In the genomic region with DNA sequence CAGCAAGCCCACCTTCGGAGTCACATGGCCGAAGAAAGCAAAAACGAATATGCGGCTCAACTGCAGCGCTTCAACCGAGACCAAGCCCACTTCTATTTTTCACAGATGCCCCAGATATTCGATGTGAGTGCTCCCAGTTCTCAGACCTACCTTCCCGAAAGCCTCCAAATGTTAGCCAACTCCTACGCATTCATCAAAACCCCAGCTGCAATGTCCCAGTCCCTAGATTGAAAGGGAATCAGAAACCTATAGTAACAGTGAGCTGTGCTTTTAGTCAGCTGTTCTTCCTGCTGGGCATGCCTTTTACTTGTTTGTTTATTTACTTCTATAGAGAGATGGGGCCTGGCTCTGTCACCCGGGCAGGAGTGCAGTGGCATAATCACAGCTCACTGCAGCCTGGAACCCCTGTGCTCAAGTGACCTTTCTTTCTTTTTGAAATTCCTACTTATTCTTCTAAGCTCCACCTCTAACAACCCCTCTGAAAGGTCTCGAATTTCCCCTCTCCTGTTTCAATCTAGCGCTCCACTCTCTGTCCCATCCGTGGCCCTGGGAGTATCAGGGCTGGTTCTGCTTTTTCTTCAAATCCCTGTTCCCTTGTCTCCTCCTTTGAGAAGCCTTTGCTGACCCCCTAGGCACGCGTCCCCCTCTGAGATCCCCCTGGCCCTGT, we compare ENCODE assay signal across 10 cellular contexts. TPM values are rescaled to one million over a fixed set of nuclear protein-coding genes. Genes with fewer than 3 reads are reported as not detected.
DNase-seq lines count a peak whose midpoint lies in the region; ATAC-seq, FAIRE-seq and TF ChIP-seq lines count a peak whose summit lies in the region.
"Had no signal": no experiment of that assay in that cellular context is flagged by ENCODE, and none has a peak within 500 bp of the region (broad histone marks: within the 10 kb centered on the region; RNA-seq: fewer than 3 reads in every experiment).

No MANE protein-coding gene starts in this region.

- no peak overlapping the region for H2AFZ ChIP-seq in H1 (ENCODE audit: low read length)
- H2AFZ ChIP-seq in neural progenitor cell (replicated peaks): no peak overlapping the region

- H3K27ac ChIP-seq in A673 (ENCODE audit: low read depth, low read length, poor library complexity, severe bottlenecking) (peak overlapping the region; percentile 87), H1 (ENCODE audit: low read depth, low read length) (peak overlapping the region; percentile 22; the same call in 1 of the 2 replicates), neural progenitor cell (peak overlapping the region; percentile 92)

- no peak overlapping the region for H2AK5ac ChIP-seq in H1 (ENCODE audit: low read depth, low read length)

- H3K4me3 Mint-ChIP-seq in HFFc6: peak overlapping the region; percentile 82
- H3K4me3 Mint-ChIP-seq in neural progenitor cell: peak overlapping the region; percentile 72

- no peak for FAIRE-seq in H1 (lab: Jason Lieb, UNC)

- DNase-seq in A673 (ENCODE audit: low spot score) (peak; percentile 25), HFFc6 (peak; percentile 31), H1 (ENCODE audit: low read depth in 1 of 2, low spot score in 2 of 2) (no peak), neural progenitor cell (ENCODE audit: low spot score) (peak; percentile 77), COLO829 (ENCODE audit: low spot score) (no peak), globus pallidus (ENCODE audit: low spot score) (no peak)
- DNase-seq: activated effector memory CD4-positive, alpha-beta T cell treated with Interleukin-2 at 50 U/mL for 16 hours; DMS153 had no signal

- intact Hi-C loops in A673 (cut with micrococcal nuclease; ENCODE audit: unreplicated experiment): no loop called here

- ATAC-seq in HG02642 (IDR thresholded peaks at IDR 0.05; ENCODE audit: poor library complexity, unreplicated experiment): no peak
- ATAC-seq in GM18519 (IDR thresholded peaks at IDR 0.05; ENCODE audit: low FRiP score, unreplicated experiment): no peak

- no TSS peak for BruUV-seq in A673 (replicated peaks; lab: Mats Ljungman, UMichigan)

- H3K4me1 Mint-ChIP-seq in HFFc6 (ENCODE audit: low read depth) (peaks cover 54% of the 10 kb centered on the region), neural progenitor cell (peaks cover 41% of the 10 kb centered on the region)

- no peak overlapping the region for H3K23ac ChIP-seq in H1 (ENCODE audit: insufficient read length)

- no peak overlapping the region for H2BK12ac ChIP-seq in H1 (ENCODE audit: low read depth, low read length)

- H3K27me3 ChIP-seq in A673 (replicated peaks; ENCODE audit: insufficient read depth, low read depth, low read length, poor library complexity) (no peaks in the 10 kb centered on the region), H1 (replicated peaks in 1 of 4; ENCODE audit: control insufficient read depth in 3 of 4, extremely low read depth in 1 of 4, insufficient read depth in 3 of 4, low read length in 3 of 4) (no peaks in the 10 kb centered on the region), neural progenitor cell (no peaks in the 10 kb centered on the region)

- peaks cover 49% of the 10 kb centered on the region for H3F3A ChIP-seq in neural progenitor cell (ENCODE audit: low read depth)

- POLR2A ChIA-PET in A673 (lab: Charles Lee; ENCODE audit: low non-redundant PET) (no interaction called here), H1 (lab: Charles Lee; ENCODE audit: partially characterized antibody) (interaction anchor here (0.8 to 9.7 kb wide), 4 partner anchors 8 to 320 kb away, joined by 3 to 110 read pairs (median 4); no protein-coding TSS in a partner anchor)

- H3K4me1 ChIP-seq in A673 (ENCODE audit: insufficient read depth, low read length, poor library complexity, severe bottlenecking) (peaks cover 33% of the 10 kb centered on the region), H1 (replicated peaks in 1 of 4; ENCODE audit: control insufficient read depth in 3 of 4, insufficient read depth in 4 of 4, low read length in 3 of 4) (peaks cover 0 to 20% (median 14%) of the 10 kb centered on the region in 4 experiments; a peak in 6 of 7 replicates), neural progenitor cell (peaks cover 43% of the 10 kb centered on the region)

- TF ChIP-seq CTCF in A673 (conservative IDR thresholded peaks at IDR 0.05; ENCODE audit: low read depth, low read length): no peak
- TF ChIP-seq CTCF in HFFc6 (IDR thresholded peaks at IDR 0.05): no peak
- no peak for TF ChIP-seq CTCF in H1 (IDR thresholded peaks at IDR 0.05; ENCODE audit: control extremely low read depth in 1 of 3, insufficient read depth in 1 of 3, low read depth in 1 of 3, low read length in 3 of 3)
- TF ChIP-seq CTCF in neural progenitor cell (IDR thresholded peaks at IDR 0.05): no peak

- peaks cover 14% of the 10 kb centered on the region for H3K23me2 ChIP-seq in H1 (ENCODE audit: low read depth, low read length)

- H4K8ac ChIP-seq in H1 (ENCODE audit: extremely low read depth, insufficient read depth, low read length): no peak overlapping the region

- H3K9me3 Mint-ChIP-seq in HFFc6: no peaks in the 10 kb centered on the region
- H3K9me3 Mint-ChIP-seq in neural progenitor cell: no peaks in the 10 kb centered on the region

- no peak overlapping the region for H3K56ac ChIP-seq in H1 (replicated peaks; ENCODE audit: insufficient read length, low read depth, low read length)

- H3K36me3 ChIP-seq in A673 (ENCODE audit: insufficient read depth, low read length, poor library complexity, severe bottlenecking): peaks cover 64% of the 10 kb centered on the region
- H3K36me3 ChIP-seq in H1 (ENCODE audit: control insufficient read depth in 2 of 4, insufficient read depth in 4 of 4, low read length in 3 of 4): peaks cover 20 to 64% (median 36%) of the 10 kb centered on the region in 4 experiments
- H3K36me3 ChIP-seq in neural progenitor cell: peaks cover 3% of the 10 kb centered on the region

- CTCF ChIA-PET in A673 (lab: Charles Lee): interaction anchor here (1.2 kb wide), 1 partner anchor 119 kb away, joined by 4 read pairs; no protein-coding TSS in a partner anchor
- CTCF ChIA-PET in H1 (lab: Charles Lee; ENCODE audit: partially characterized antibody): interaction anchor here (1.1 kb wide), 1 partner anchor 28 kb away, joined by 3 read pairs; no protein-coding TSS in a partner anchor

- H3K9me3 ChIP-seq in A673 (ENCODE audit: low read depth, low read length, poor library complexity, severe bottlenecking) (no peaks in the 10 kb centered on the region), H1 (ENCODE audit: insufficient read depth in 2 of 2, low read depth in 1 of 2, low read length in 1 of 2) (no peaks in the 10 kb centered on the region), neural progenitor cell (ENCODE audit: low read depth) (no peaks in the 10 kb centered on the region)

- no peak overlapping the region for H2BK120ac ChIP-seq in H1 (replicated peaks; ENCODE audit: low read depth, low read length)

- no peak overlapping the region for H3K18ac ChIP-seq in H1 (ENCODE audit: extremely low read depth, low read length)

- no peak overlapping the region for H2BK15ac ChIP-seq in H1 (ENCODE audit: low read length)

- H3K14ac ChIP-seq in H1 (ENCODE audit: insufficient read length): no peak overlapping the region

- peaks cover 5% of the 10 kb centered on the region for H3K79me1 ChIP-seq in H1 (ENCODE audit: low read depth, low read length)

- H3K27me3 Mint-ChIP-seq in HFFc6 (ENCODE audit: insufficient read depth) (peaks cover 2% of the 10 kb centered on the region), neural progenitor cell (ENCODE audit: insufficient read depth, low read depth) (peaks cover 2% of the 10 kb centered on the region)

- H3K79me2 ChIP-seq in H1 (ENCODE audit: control insufficient read depth in 1 of 2, insufficient read depth in 2 of 2, low read length in 2 of 2) (peaks cover 0 to 13% of the 10 kb centered on the region in 2 experiments; a peak in 1 of 4 replicates), neural progenitor cell (ENCODE audit: low read depth) (peaks cover 25% of the 10 kb centered on the region)

- TF ChIP-seq EP300 in H1 (IDR thresholded peaks at IDR 0.05; ENCODE audit: borderline replicate concordance in 1 of 2, low read depth in 2 of 2, low read length in 2 of 2): no peak

- peak overlapping the region; percentile 71 for H2BK5ac ChIP-seq in H1 (ENCODE audit: low read depth, low read length)

- no peak overlapping the region for H4K91ac ChIP-seq in H1 (replicated peaks; ENCODE audit: insufficient read length, low read length)

- H3K4ac ChIP-seq in H1 (replicated peaks; ENCODE audit: insufficient read length, low read depth, low read length): no peak overlapping the region

- H3K27ac Mint-ChIP-seq in HFFc6: peak overlapping the region; percentile 95
- peak overlapping the region; percentile 87 for H3K27ac Mint-ChIP-seq in neural progenitor cell

- H3K9ac ChIP-seq in H1 (replicated peaks in 1 of 4; ENCODE audit: extremely low read depth in 1 of 4, low read depth in 3 of 4, low read length in 3 of 4): no peak overlapping the region
- no peak overlapping the region for H3K9ac ChIP-seq in neural progenitor cell

- H3K36me3 Mint-ChIP-seq in HFFc6 (ENCODE audit: low read depth): peaks cover 28% of the 10 kb centered on the region
- H3K36me3 Mint-ChIP-seq in neural progenitor cell: peaks cover 10% of the 10 kb centered on the region

- H4K20me1 ChIP-seq in H1 (replicated peaks in 1 of 2; ENCODE audit: control insufficient read depth in 1 of 2, insufficient read depth in 2 of 2, low read length in 2 of 2): peaks cover 0 to 5% of the 10 kb centered on the region in 2 experiments
- H4K20me1 ChIP-seq in neural progenitor cell (ENCODE audit: low read depth): no peaks in the 10 kb centered on the region

- H3K4me2 ChIP-seq in H1 (ENCODE audit: insufficient read depth in 1 of 2, low read depth in 2 of 2, low read length in 2 of 2) (peak overlapping the region; percentile 2 to 38; a peak in 2 of 4 replicates), neural progenitor cell (peak overlapping the region; percentile 68)

- no peak overlapping the region for H2BK20ac ChIP-seq in H1 (ENCODE audit: low read length)

- no peak overlapping the region for H4K5ac ChIP-seq in H1 (ENCODE audit: insufficient read length, low read depth, low read length)

- 82% methylated on average over 13 of the region's 15 CpGs; no CpG with 5 or more reads in 1 of the 2 experiments for WGBS in H1 (ENCODE audit: extremely low coverage in 1 of 2, insufficient coverage in 1 of 2, insufficient read length in 1 of 2, insufficient replicate concordance in 2 of 2, low coverage in 1 of 2, low lambda C conversion rate in 2 of 2, missing lambda C conversion rate in 1 of 2), 2 experiments

- TF ChIP-seq RAD21 in H1 (IDR thresholded peaks at IDR 0.05 in 1 of 2, conservative IDR thresholded peaks at IDR 0.05 in 1 of 2; ENCODE audit: low read depth in 2 of 2, low read length in 2 of 2): no peak

- H3K4me3 ChIP-seq in A673 (ENCODE audit: low read depth, low read length, poor library complexity, severe bottlenecking): no peak overlapping the region
- H3K4me3 ChIP-seq in H1 (ENCODE audit: extremely low read depth in 1 of 4, insufficient read depth in 2 of 4, low read depth in 3 of 4, low read length in 4 of 4): no peak overlapping the region
- peak overlapping the region; percentile 27 for H3K4me3 ChIP-seq in neural progenitor cell

- no peak; a peak in 1 of 3 replicates for TF ChIP-seq POLR2A in H1 (IDR thresholded peaks at IDR 0.05; ENCODE audit: control extremely low read depth in 1 of 2, low read depth in 2 of 2, low read length in 2 of 2)

RNA-seq across cellular contexts. Expression of gene TRIP10, which starts 4.4 kb away (rescaled TPM):
- total RNA-seq in A673 (2021) (70.2 and 79.2 TPM in 2 replicates), neural progenitor cell (ENCODE audit: low replicate concordance) (53.0 and 57.2 TPM in 2 replicates)
- 10 to 100 TPM; 46.1 to 53.3 (median 48.8) TPM for total RNA-seq in HFFc6 (2021; fragmentation: NEBNext Ultra II Directional; extraction: Animal tissue kit (Norgen Biotek cat#: 25700))
- 69.3 and 69.5 TPM in 2 replicates for total RNA-seq in H1 (2021; fragmentation: NEBNext Ultra II Directional; extraction: Animal tissue kit (Norgen Biotek cat#: 25700))
- polyA plus RNA-seq in H1 (2011; rRNA removed): 27.8 and 38.0 TPM in 2 replicates
- polyA plus RNA-seq in H1 (2011; cell fraction: cytosol; rRNA removed): 46.0 TPM
- 69.9 TPM for polyA plus RNA-seq in H1 (2011; cell fraction: nucleus; rRNA removed)
- 66.1 to 83.1 TPM (median 77.4 TPM) in 4 replicates for polyA plus RNA-seq in H1 (2012, experiment 1 of 2)
- polyA plus RNA-seq in H1 (2012, experiment 2 of 2): 58.7 TPM
- polyA plus RNA-seq in H1 (2013, experiment 1 of 2): 63.3 TPM
- 64.1 TPM for polyA plus RNA-seq in H1 (2013, experiment 2 of 2)
- 23.1 and 26.9 TPM in 2 replicates for polyA minus RNA-seq in H1 (2011; rRNA and poly(A)+ RNA removed)
- polyA minus RNA-seq in H1 (2011; cell fraction: cytosol; rRNA and poly(A)+ RNA removed): 28.1 TPM
- 24.9 TPM for polyA minus RNA-seq in H1 (2011; cell fraction: nucleus; rRNA and poly(A)+ RNA removed)

RNA-seq across cellular contexts. Expression of gene GPR108, which starts 6.5 kb away (rescaled TPM):
- 36.4 and 37.4 TPM in 2 replicates for total RNA-seq in A673 (2021)
- 10 to 100 TPM; 52.2 to 60.5 (median 56.4) TPM for total RNA-seq in HFFc6 (2021; fragmentation: NEBNext Ultra II Directional; extraction: Animal tissue kit (Norgen Biotek cat#: 25700))
- total RNA-seq in H1 (2021; fragmentation: NEBNext Ultra II Directional; extraction: Animal tissue kit (Norgen Biotek cat#: 25700)): 34.9 and 35.3 TPM in 2 replicates
- 46.0 and 63.9 TPM in 2 replicates for polyA plus RNA-seq in H1 (2011; rRNA removed)
- polyA plus RNA-seq in H1 (2011; cell fraction: cytosol; rRNA removed): 52.1 TPM
- polyA plus RNA-seq in H1 (2011; cell fraction: nucleus; rRNA removed): 160 TPM
- polyA plus RNA-seq in H1 (2012, experiment 1 of 2): 35.3 to 46.7 TPM (median 38.7 TPM) in 4 replicates
- polyA plus RNA-seq in H1 (2012, experiment 2 of 2): 36.3 TPM
- 47.8 TPM for polyA plus RNA-seq in H1 (2013, experiment 1 of 2)
- 49.9 TPM for polyA plus RNA-seq in H1 (2013, experiment 2 of 2)
- 30.4 and 47.5 TPM in 2 replicates for polyA minus RNA-seq in H1 (2011; rRNA and poly(A)+ RNA removed)
- 15.0 TPM for polyA minus RNA-seq in H1 (2011; cell fraction: cytosol; rRNA and poly(A)+ RNA removed)
- 23.3 TPM for polyA minus RNA-seq in H1 (2011; cell fraction: nucleus; rRNA and poly(A)+ RNA removed)
- total RNA-seq in neural progenitor cell (ENCODE audit: low replicate concordance): 38.3 and 55.3 TPM in 2 replicates

RNA-seq across cellular contexts. Expression of gene SH2D3A, which starts 23.4 kb away (rescaled TPM):
- total RNA-seq in A673 (2021) (0.95 and 1.7 TPM in 2 replicates), neural progenitor cell (ENCODE audit: low replicate concordance) (0.65 and 1.5 TPM in 2 replicates)
- not detected for total RNA-seq in HFFc6 (2021; fragmentation: NEBNext Ultra II Directional; extraction: Animal tissue kit (Norgen Biotek cat#: 25700))
- 20.0 and 22.1 TPM in 2 replicates for total RNA-seq in H1 (2021; fragmentation: NEBNext Ultra II Directional; extraction: Animal tissue kit (Norgen Biotek cat#: 25700))
- polyA plus RNA-seq in H1 (2011; rRNA removed): 14.5 and 22.8 TPM in 2 replicates
- 18.8 TPM for polyA plus RNA-seq in H1 (2011; cell fraction: cytosol; rRNA removed)
- polyA plus RNA-seq in H1 (2011; cell fraction: nucleus; rRNA removed): 34.1 TPM
- polyA plus RNA-seq in H1 (2012, experiment 1 of 2): 12.6 to 18.8 TPM (median 17.6 TPM) in 4 replicates
- polyA plus RNA-seq in H1 (2012, experiment 2 of 2): 15.0 TPM
- polyA plus RNA-seq in H1 (2013, experiment 1 of 2): 32.0 TPM
- 29.0 TPM for polyA plus RNA-seq in H1 (2013, experiment 2 of 2)
- polyA minus RNA-seq in H1 (2011; rRNA and poly(A)+ RNA removed): 6.1 and 7.2 TPM in 2 replicates
- polyA minus RNA-seq in H1 (2011; cell fraction: cytosol; rRNA and poly(A)+ RNA removed): 9.0 TPM
- 11.2 TPM for polyA minus RNA-seq in H1 (2011; cell fraction: nucleus; rRNA and poly(A)+ RNA removed)

RNA-seq across cellular contexts. Expression of gene C3, which starts 23.4 kb away (rescaled TPM):
- 1.8 TPM in 2 replicates for total RNA-seq in A673 (2021)
- total RNA-seq in HFFc6 (2021; fragmentation: NEBNext Ultra II Directional; extraction: Animal tissue kit (Norgen Biotek cat#: 25700)): 1 to 10 TPM in 4 of 6 experiments, under 1 TPM in 2; 0.82 to 1.5 (median 1.2) TPM
- total RNA-seq in H1 (2021; fragmentation: NEBNext Ultra II Directional; extraction: Animal tissue kit (Norgen Biotek cat#: 25700)): 4.2 and 6.4 TPM in 2 replicates
- 12.8 and 16.6 TPM in 2 replicates for polyA plus RNA-seq in H1 (2011; rRNA removed)
- polyA plus RNA-seq in H1 (2011; cell fraction: cytosol; rRNA removed): 16.0 TPM
- polyA plus RNA-seq in H1 (2011; cell fraction: nucleus; rRNA removed): 34.2 TPM
- polyA plus RNA-seq in H1 (2012, experiment 1 of 2): 11.3 to 16.8 TPM (median 13.0 TPM) in 4 replicates
- 13.6 TPM for polyA plus RNA-seq in H1 (2012, experiment 2 of 2)
- polyA plus RNA-seq in H1 (2013, experiment 1 of 2): 22.5 TPM
- 24.4 TPM for polyA plus RNA-seq in H1 (2013, experiment 2 of 2)
- 16.2 and 28.8 TPM in 2 replicates for polyA minus RNA-seq in H1 (2011; rRNA and poly(A)+ RNA removed)
- polyA minus RNA-seq in H1 (2011; cell fraction: cytosol; rRNA and poly(A)+ RNA removed): 31.9 TPM
- 33.2 TPM for polyA minus RNA-seq in H1 (2011; cell fraction: nucleus; rRNA and poly(A)+ RNA removed)
- total RNA-seq in neural progenitor cell (ENCODE audit: low replicate concordance): 0.25 and 1.5 TPM in 2 replicates

RNA-seq across cellular contexts. Expression of gene VAV1, which starts 28.7 kb away (rescaled TPM):
- total RNA-seq in A673 (2021) (51.6 and 54.9 TPM in 2 replicates), neural progenitor cell (ENCODE audit: low replicate concordance) (0.15 TPM in 1 of 2 replicates, not detected in the other)
- not detected for total RNA-seq in HFFc6 (2021; fragmentation: NEBNext Ultra II Directional; extraction: Animal tissue kit (Norgen Biotek cat#: 25700))
- total RNA-seq in H1 (2021; fragmentation: NEBNext Ultra II Directional; extraction: Animal tissue kit (Norgen Biotek cat#: 25700)): 0.21 and 0.22 TPM in 2 replicates
- 0.21 and 0.46 TPM in 2 replicates for polyA plus RNA-seq in H1 (2011; rRNA removed)
- polyA plus RNA-seq in H1 (2011; cell fraction: cytosol; rRNA removed): 0.31 TPM
- polyA plus RNA-seq in H1 (2011; cell fraction: nucleus; rRNA removed): 0.61 TPM
- polyA plus RNA-seq in H1 (2012, experiment 1 of 2): 0.56 to 0.67 TPM (median 0.58 TPM) in 3 of 4 replicates, not detected in the other
- 0.18 TPM for polyA plus RNA-seq in H1 (2012, experiment 2 of 2)
- 3.1 TPM for polyA plus RNA-seq in H1 (2013, experiment 1 of 2)
- polyA plus RNA-seq in H1 (2013, experiment 2 of 2): 2.7 TPM
- 0.47 and 1.2 TPM in 2 replicates for polyA minus RNA-seq in H1 (2011; rRNA and poly(A)+ RNA removed)
- polyA minus RNA-seq in H1 (2011; cell fraction: cytosol; rRNA and poly(A)+ RNA removed): 1.6 TPM
- not detected for polyA minus RNA-seq in H1 (2011; cell fraction: nucleus; rRNA and poly(A)+ RNA removed)

Comparison
In these comparisons a context has a peak if more than half of its experiments do, and no peak if none do; other contexts are left out.
1. DNase-seq: peak in A673 (single experiment), HFFc6 (single experiment) and neural progenitor cell (single experiment); none in H1 (0 of 2), COLO829 (single experiment) and globus pallidus (single experiment).
2. H3K27ac ChIP-seq: peak in every context shown above with its lines; median percentile 92 in neural progenitor cell; 87 in A673; 22 in H1.